In genomic region chr13:75549262-75550158, GRCh38 we compare ENCODE assay signal across 1 cellular context.
TF ChIP-seq lines count a peak whose summit lies in the region.

Gene UCHL3 (plus strand): TSS chr13:75549791. CDS start chr13:75549821, 30 bp downstream.

TF ChIP-seq in H1, 55 proteins besides CTCF, POLR2A, EP300 and RAD21:
- no peak for TF ChIP-seq ATF2 (IDR thresholded peaks at IDR 0.05; ENCODE audit: low read length)
- TF ChIP-seq ZNF274 (IDR thresholded peaks at IDR 0.05; ENCODE audit: borderline replicate concordance, extremely low read depth, low read length), result no peak
- no peak for TF ChIP-seq JUN (IDR thresholded peaks at IDR 0.05; ENCODE audit: low read depth, low read length)
- peak; percentile 60; the same call in 1 of the 2 replicates for TF ChIP-seq YY1 (IDR thresholded peaks at IDR 0.05; ENCODE audit: low read depth, low read length)
- no peak; the same call in 1 of the 2 replicates for TF ChIP-seq POLR2AphosphoS5 (IDR thresholded peaks at IDR 0.05; ENCODE audit: low read depth, low read length)
- TF ChIP-seq EZH2 (IDR thresholded peaks at IDR 0.05; ENCODE audit: low read depth, low read length, severe bottlenecking), result no peak
- no peak for TF ChIP-seq POU5F1 (IDR thresholded peaks at IDR 0.05; ENCODE audit: low read depth, low read length)
- TF ChIP-seq KDM5A (IDR thresholded peaks at IDR 0.05; ENCODE audit: low read length), result no peak
- TF ChIP-seq NRF1 (IDR thresholded peaks at IDR 0.05; ENCODE audit: low read depth, low read length), result peak; percentile 65
- 0 out of 2 replicates have a peak, but pooled peaks have one; percentile 17 for TF ChIP-seq FOSL1 (IDR thresholded peaks at IDR 0.05; ENCODE audit: insufficient read depth, low read depth, low read length)
- TF ChIP-seq SAP30 (IDR thresholded peaks at IDR 0.05; ENCODE audit: insufficient read depth, insufficient replicate concordance, low read length), result peak; percentile 51
- peak; percentile 51; the same call in 1 of the 2 replicates for TF ChIP-seq TAF1 (IDR thresholded peaks at IDR 0.05; ENCODE audit: low read depth, low read length)
- 0 out of 2 replicates have a peak, but pooled peaks have one; percentile 80 for TF ChIP-seq SP4 (IDR thresholded peaks at IDR 0.05; ENCODE audit: low read length)
- TF ChIP-seq E2F6 (IDR thresholded peaks at IDR 0.05), result peak; percentile 80
- TF ChIP-seq SIX5 (IDR thresholded peaks at IDR 0.05; ENCODE audit: low read depth, low read length), result peak; percentile 27; the same call in 1 of the 2 replicates
- TF ChIP-seq TCF12 (IDR thresholded peaks at IDR 0.05; ENCODE audit: low read depth, low read length), result peak; percentile 81; the same call in 1 of the 2 replicates
- TF ChIP-seq CEBPB (IDR thresholded peaks at IDR 0.05; ENCODE audit: low read depth, low read length), result no peak
- TF ChIP-seq CTBP2 (IDR thresholded peaks at IDR 0.05; ENCODE audit: borderline replicate concordance, insufficient read depth, insufficient read length, low read length), result no peak
- peak; percentile 40; the same call in 1 of the 2 replicates for TF ChIP-seq CHD2 (IDR thresholded peaks at IDR 0.05; ENCODE audit: low read length)
- TF ChIP-seq SP2 (IDR thresholded peaks at IDR 0.05; ENCODE audit: low read length), result no peak
- TF ChIP-seq CBX5 (IDR thresholded peaks at IDR 0.05; ENCODE audit: low read depth, low read length), result no peak
- no peak for TF ChIP-seq HDAC6 (IDR thresholded peaks at IDR 0.05; ENCODE audit: low read depth, low read length)
- TF ChIP-seq CHD7 (IDR thresholded peaks at IDR 0.05; ENCODE audit: insufficient replicate concordance, low read length), result no peak
- TF ChIP-seq SRF (IDR thresholded peaks at IDR 0.05; ENCODE audit: low read depth, low read length), result no peak
- TF ChIP-seq NANOG (IDR thresholded peaks at IDR 0.05; ENCODE audit: insufficient read depth, low read depth, low read length, poor library complexity, severe bottlenecking), result no peak
- TF ChIP-seq BACH1 (IDR thresholded peaks at IDR 0.05; ENCODE audit: low read length), result peak; percentile 19; the same call in 1 of the 2 replicates
- peak; percentile 79 for TF ChIP-seq KDM4A (IDR thresholded peaks at IDR 0.05; ENCODE audit: low read depth, low read length, severe bottlenecking)
- no peak; the same call in 1 of the 2 replicates for TF ChIP-seq TEAD4 (IDR thresholded peaks at IDR 0.05; ENCODE audit: low read depth, low read length)
- TF ChIP-seq KDM1A (IDR thresholded peaks at IDR 0.05; ENCODE audit: borderline replicate concordance, low read length), result no peak
- no peak for TF ChIP-seq GABPA (IDR thresholded peaks at IDR 0.05; ENCODE audit: borderline replicate concordance, insufficient read depth, low read length)
- no peak for TF ChIP-seq RXRA (IDR thresholded peaks at IDR 0.05; ENCODE audit: insufficient read depth, low read depth, low read length)
- peak; percentile 98 for TF ChIP-seq MAX (IDR thresholded peaks at IDR 0.05)
- 0 out of 2 replicates have a peak, but pooled peaks have one; percentile 47 for TF ChIP-seq BRCA1 (IDR thresholded peaks at IDR 0.05; ENCODE audit: low read depth, low read length)
- peak; percentile 100 for TF ChIP-seq EGR1 (IDR thresholded peaks at IDR 0.05; ENCODE audit: borderline replicate concordance, low read depth, low read length)
- peak; percentile 37; the same call in 1 of the 2 replicates for TF ChIP-seq CREB1 (IDR thresholded peaks at IDR 0.05)
- TF ChIP-seq SUZ12 (IDR thresholded peaks at IDR 0.05; ENCODE audit: low read length), result no peak
- no peak for TF ChIP-seq TAF7 (optimal IDR thresholded peaks at IDR 0.05; ENCODE audit: borderline replicate concordance, low read depth, low read length)
- 0 out of 2 replicates have a peak, but pooled peaks have one; percentile 28 for TF ChIP-seq ATF3 (IDR thresholded peaks at IDR 0.05; ENCODE audit: insufficient read depth, low read depth, low read length)
- TF ChIP-seq HDAC2 (IDR thresholded peaks at IDR 0.05; ENCODE audit: borderline replicate concordance in 1 of 2, low read depth in 2 of 2, low read length in 2 of 2), result peak; percentile 69 to 86; a peak in 2 of 4 replicates
- TF ChIP-seq SP1 (IDR thresholded peaks at IDR 0.05; ENCODE audit: low read depth, low read length), result no peak
- TF ChIP-seq GTF2F1 (IDR thresholded peaks at IDR 0.05; ENCODE audit: borderline replicate concordance, low read depth, low read length), result no peak
- TF ChIP-seq MAFK (IDR thresholded peaks at IDR 0.05; ENCODE audit: low read depth, low read length), result no peak; the same call in 1 of the 2 replicates
- 0 out of 2 replicates have a peak, but pooled peaks have one; percentile 35 for TF ChIP-seq USF2 (IDR thresholded peaks at IDR 0.05; ENCODE audit: low read length)
- peak; percentile 60; the same call in 1 of the 2 replicates for TF ChIP-seq TBP (IDR thresholded peaks at IDR 0.05; ENCODE audit: low read depth, low read length)
- TF ChIP-seq JUND (IDR thresholded peaks at IDR 0.05; ENCODE audit: low read length), result peak; percentile 99
- no peak for TF ChIP-seq SIRT6 (IDR thresholded peaks at IDR 0.05; ENCODE audit: low read length)
- TF ChIP-seq RFX5 (IDR thresholded peaks at IDR 0.05; ENCODE audit: borderline replicate concordance, low read depth, low read length), result no peak
- TF ChIP-seq ASH2L (IDR thresholded peaks at IDR 0.05; ENCODE audit: low read length), result peak; percentile 85
- TF ChIP-seq RNF2 (IDR thresholded peaks at IDR 0.05; ENCODE audit: borderline replicate concordance, low read depth, low read length, missing control alignments, poor library complexity, severe bottlenecking), result no peak
- peak; percentile 88 to 95; a peak in 3 of 4 replicates for TF ChIP-seq SIN3A (conservative IDR thresholded peaks at IDR 0.05 in 1 of 2, IDR thresholded peaks at IDR 0.05 in 1 of 2; ENCODE audit: low read depth in 1 of 2, low read length in 2 of 2)
- peak; percentile 96 for TF ChIP-seq CHD1 (IDR thresholded peaks at IDR 0.05; ENCODE audit: low read depth, low read length)
- TF ChIP-seq BCL11A (IDR thresholded peaks at IDR 0.05; ENCODE audit: low read depth in 2 of 2, low read length in 2 of 2), result no peak
- peak; percentile 56; the same call in 1 of the 2 replicates for TF ChIP-seq PHF8 (conservative IDR thresholded peaks at IDR 0.05; ENCODE audit: low read depth, low read length)
- no peak for TF ChIP-seq CBX8 (IDR thresholded peaks at IDR 0.05; ENCODE audit: borderline replicate concordance, low read depth, low read length)
- TF ChIP-seq RBBP5 (IDR thresholded peaks at IDR 0.05; ENCODE audit: borderline replicate concordance, low read depth, low read length), result peak; percentile 94
